12 cellular contexts compared by ENCODE assay signal in the genomic region with DNA sequence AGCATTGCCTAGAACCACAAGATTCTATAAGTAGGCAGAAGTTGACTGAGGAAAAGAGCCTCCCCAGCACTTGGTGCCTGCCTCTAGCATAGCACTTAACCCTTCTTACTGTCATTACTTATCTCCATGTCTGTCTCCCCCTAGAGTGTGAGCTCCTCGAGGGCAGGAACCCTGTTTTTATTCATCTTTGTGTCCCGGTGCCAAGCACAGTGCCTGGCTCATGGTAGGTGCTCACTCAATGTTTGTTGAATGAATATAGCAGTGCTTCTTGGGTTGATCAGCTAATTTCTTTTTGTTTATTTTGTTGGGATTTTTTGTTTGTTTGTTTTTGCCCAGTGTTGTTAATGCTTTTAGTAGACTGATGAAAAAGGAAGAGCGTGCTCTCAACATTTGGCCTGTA.
"Had no signal": no experiment of that assay in that cellular context is flagged by ENCODE, and none has a peak within 500 bp of the region (broad histone marks: within the 10 kb centered on the region; RNA-seq: fewer than 3 reads in every experiment).

No MANE protein-coding gene starts in this region.

- H3K9me3 Mint-ChIP-seq: activated B cell treated with CpG ODN at 0.5 μM for 24 hours; activated CD4-positive, alpha-beta T cell treated with anti-CD3 and anti-CD28 coated beads, Interleukin-2, amount 10 ng/mL, durations not matched to agents 24 days and 14 days; stimulated activated naive CD8-positive, alpha-beta T cell treated with anti-CD3 and anti-CD28 coated beads, Interleukin-15, Interleukin-2, amounts not matched to agents 100 ng/mL and 50 ng/mL, for 24 hours; T-helper 1 cell treated with Interleukin-12 subunit alpha and Interleukin-12 subunit beta and Interleukin-4 antibody, amounts not matched to agents 30 μg/mL and 1 μg/mL, for 36 hours had no signal

- H3K27ac ChIP-seq: lower lobe of right lung had no signal

- H3K27ac Mint-ChIP-seq: activated B cell treated with CpG ODN at 0.5 μM for 24 hours; activated CD4-positive, alpha-beta T cell treated with anti-CD3 and anti-CD28 coated beads, Interleukin-2, amount 10 ng/mL, durations not matched to agents 24 days and 14 days; stimulated activated naive CD8-positive, alpha-beta T cell treated with anti-CD3 and anti-CD28 coated beads, Interleukin-15, Interleukin-2, amounts not matched to agents 100 ng/mL and 50 ng/mL, for 24 hours; T-helper 1 cell treated with Interleukin-12 subunit alpha and Interleukin-12 subunit beta and Interleukin-4 antibody, amounts not matched to agents 30 μg/mL and 1 μg/mL, for 36 hours had no signal

- H3K9me3 ChIP-seq: lower lobe of right lung, upper lobe of left lung had no signal

- H3K4me1 Mint-ChIP-seq: activated B cell treated with CpG ODN at 0.5 μM for 24 hours had no signal

- H3K4me3 ChIP-seq: lower lobe of right lung, upper lobe of left lung had no signal

- H3K27me3 Mint-ChIP-seq: activated B cell treated with CpG ODN at 0.5 μM for 24 hours; activated CD4-positive, alpha-beta T cell treated with anti-CD3 and anti-CD28 coated beads, Interleukin-2, amount 10 ng/mL, durations not matched to agents 24 days and 14 days; stimulated activated naive CD8-positive, alpha-beta T cell treated with anti-CD3 and anti-CD28 coated beads, Interleukin-15, Interleukin-2, amounts not matched to agents 100 ng/mL and 50 ng/mL, for 24 hours had no signal

- DNase-seq: activated B cell treated with CpG ODN at 0.5 μM for 24 hours; activated CD4-positive, alpha-beta T cell treated with anti-CD3 and anti-CD28 coated beads, Interleukin-2, amount 10 ng/mL, durations not matched to agents 24 days and 14 days; activated CD8-positive, alpha-beta memory T cell treated with anti-CD3 and anti-CD28 coated beads for 24 hours; left colon; lower lobe of right lung; posterior cingulate gyrus; stimulated activated CD4-positive, alpha-beta T cell treated with anti-CD3 and anti-CD28 coated beads, Interleukin-4, amount 100 ng/mL, for 1 hour; upper lobe of left lung had no signal

- ATAC-seq: esophagus mucosa, left colon, lower lobe of right lung, SK-N-SH treated with all-trans-retinoic acid at 6 μM for 48 hours had no signal

- H3K27me3 ChIP-seq: upper lobe of left lung had no signal

- H3K4me3 Mint-ChIP-seq: activated B cell treated with CpG ODN at 0.5 μM for 24 hours; activated CD4-positive, alpha-beta T cell treated with anti-CD3 and anti-CD28 coated beads, Interleukin-2, amount 10 ng/mL, durations not matched to agents 24 days and 14 days; stimulated activated naive CD8-positive, alpha-beta T cell treated with anti-CD3 and anti-CD28 coated beads, Interleukin-15, Interleukin-2, amounts not matched to agents 100 ng/mL and 50 ng/mL, for 24 hours; T-helper 1 cell treated with Interleukin-12 subunit alpha and Interleukin-12 subunit beta and Interleukin-4 antibody, amounts not matched to agents 30 μg/mL and 1 μg/mL, for 36 hours had no signal
